ENCODE assay signal across 9 cellular contexts in the genomic region with DNA sequence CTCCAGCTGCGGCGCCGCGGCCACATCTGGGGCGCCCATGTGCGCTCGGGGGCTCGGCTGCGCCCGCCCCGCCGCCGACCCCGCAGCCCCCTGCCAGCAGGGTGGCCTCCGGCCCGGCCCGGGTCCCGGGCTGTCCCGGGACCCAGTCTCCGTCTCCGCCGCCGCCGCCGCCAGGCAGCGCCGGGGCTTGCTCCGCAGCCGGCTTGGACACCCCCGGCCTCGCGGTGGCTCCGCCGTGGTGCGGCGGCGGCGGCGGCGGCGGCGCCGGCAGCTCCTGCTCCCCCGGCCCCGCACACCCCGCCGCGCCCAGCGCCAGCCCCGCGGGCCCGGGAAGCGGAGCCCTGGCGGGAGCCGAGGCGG. TPM values are rescaled to one million over a fixed set of nuclear protein-coding genes. Genes with fewer than 3 reads are reported as not detected.
DNase-seq lines count a peak whose midpoint lies in the region; ATAC-seq and TF ChIP-seq lines count a peak whose summit lies in the region.
"Had no signal": no experiment of that assay in that cellular context is flagged by ENCODE, and none has a peak within 500 bp of the region (broad histone marks: within the 10 kb centered on the region; RNA-seq: fewer than 3 reads in every experiment).

No MANE protein-coding gene starts in this region.

- no peaks in the 10 kb centered on the region for H3K36me3 Mint-ChIP-seq in CD4-positive, alpha-beta T cell (ENCODE audit: low read depth)
- H3K36me3 Mint-ChIP-seq in T-cell: no peaks in the 10 kb centered on the region

- no peak overlapping the region for H3K27ac ChIP-seq in CD4-positive, alpha-beta T cell (ENCODE audit: low read depth, low read length)
- H3K27ac ChIP-seq in lower lobe of right lung: peak overlapping the region; percentile 69
- no peak overlapping the region for H3K27ac ChIP-seq in colonic mucosa

- no peaks in the 10 kb centered on the region for H3K9me3 Mint-ChIP-seq in CD4-positive, alpha-beta T cell
- peaks cover 0 to 3% (median 0%) of the 10 kb centered on the region in 3 donors for H3K9me3 Mint-ChIP-seq in T-cell
- H3K9me3 Mint-ChIP-seq: nephron had no signal

- peaks cover 45% of the 10 kb centered on the region for H3K27me3 Mint-ChIP-seq in CD4-positive, alpha-beta T cell
- peaks cover 21 to 34% of the 10 kb centered on the region in 2 donors for H3K27me3 Mint-ChIP-seq in T-cell

- no peak for TF ChIP-seq CTCF in CD4-positive, alpha-beta T cell (IDR thresholded peaks at IDR 0.05)
- no peak for TF ChIP-seq CTCF in lower lobe of right lung (IDR thresholded peaks at IDR 0.05)
- no peak for TF ChIP-seq CTCF in colonic mucosa (IDR thresholded peaks at IDR 0.05)

- POLR2A ChIA-PET in CD4-positive, alpha-beta T cell (lab: Charles Lee): interaction anchor here (0.9 to 2.0 kb wide), 7 partner anchors 9 to 57 kb away, joined by 3 to 13 read pairs (median 6); no protein-coding TSS in a partner anchor
- POLR2A ChIA-PET in T-cell (lab: Charles Lee): interaction anchor here in 1 of 2 donors (0.6 kb wide), 1 partner anchor 22 kb away, joined by 6 read pairs; no protein-coding TSS in a partner anchor

- H3K9ac ChIP-seq in colonic mucosa (ENCODE audit: low read depth in 2 of 2, low read length in 2 of 2): no peak overlapping the region

- no peak for DNase-seq in CD4-positive, alpha-beta T cell
- no peak for DNase-seq in H7
- peak in 2 of 34 experiments; percentile 2 to 12 for DNase-seq in T-cell
- no peak for DNase-seq in lower lobe of right lung
- DNase-seq in NCI-H446 treated with DMSO at 0.1 percent for 48 hours (lab: John Stamatoyannopoulos, UW): no peak
- no peak for DNase-seq in colonic mucosa
- DNase-seq in ecto neural progenitor cell (ENCODE audit: low spot score): no peak
- no peak for DNase-seq in medulla oblongata (ENCODE audit: extremely low spot score)

- peak overlapping the region; percentile 59 for H3K4me3 ChIP-seq in H7 (ENCODE audit: insufficient read depth, low read depth, low read length)
- H3K4me3 ChIP-seq in lower lobe of right lung: peak overlapping the region; percentile 62
- no peak overlapping the region for H3K4me3 ChIP-seq in colonic mucosa

- H3K4me1 ChIP-seq in lower lobe of right lung: peaks cover 19% of the 10 kb centered on the region
- peaks cover 7% of the 10 kb centered on the region for H3K4me1 ChIP-seq in colonic mucosa

- peaks cover 13% of the 10 kb centered on the region for H3K27me3 ChIP-seq in CD4-positive, alpha-beta T cell (ENCODE audit: control insufficient read depth, insufficient read depth, low read length)
- H3K27me3 ChIP-seq in H7 (ENCODE audit: control insufficient read depth, insufficient read depth, low read length) (peaks cover 66% of the 10 kb centered on the region), lower lobe of right lung (ENCODE audit: low read depth) (peaks cover 25% of the 10 kb centered on the region), colonic mucosa (peaks cover 38% of the 10 kb centered on the region)

- no peak for ATAC-seq in CD4-positive, alpha-beta T cell (ENCODE audit: poor library complexity)
- ATAC-seq in T-cell (replicated peaks in 1 of 4) (peak; percentile 32 to 51 (median 45)), lower lobe of right lung (no peak)

- H3K36me3 ChIP-seq in H7 (replicated peaks; ENCODE audit: control insufficient read depth, insufficient read depth, low read length): no peaks in the 10 kb centered on the region
- no peaks in the 10 kb centered on the region for H3K36me3 ChIP-seq in lower lobe of right lung
- H3K36me3 ChIP-seq in colonic mucosa: no peaks in the 10 kb centered on the region

- peaks cover 21% of the 10 kb centered on the region for H3K4me1 Mint-ChIP-seq in CD4-positive, alpha-beta T cell (ENCODE audit: low read depth)
- peaks cover 18 to 29% (median 20%) of the 10 kb centered on the region in 3 donors for H3K4me1 Mint-ChIP-seq in T-cell

- no peak overlapping the region for H3K27ac Mint-ChIP-seq in CD4-positive, alpha-beta T cell
- no peak overlapping the region for H3K27ac Mint-ChIP-seq in T-cell

- peak overlapping the region; percentile 88 for H3K4me3 Mint-ChIP-seq in CD4-positive, alpha-beta T cell
- peak overlapping the region in 1 of 3 donors; percentile 86 for H3K4me3 Mint-ChIP-seq in T-cell

- no peaks in the 10 kb centered on the region for H3K9me3 ChIP-seq in CD4-positive, alpha-beta T cell (ENCODE audit: control insufficient read depth, low read length)
- H3K9me3 ChIP-seq in lower lobe of right lung (peaks cover under 1% of the 10 kb centered on the region), colonic mucosa (no peaks in the 10 kb centered on the region)

- CTCF ChIA-PET in CD4-positive, alpha-beta T cell (lab: Charles Lee): no interaction called here
- CTCF ChIA-PET in T-cell (lab: Charles Lee): no interaction called here

- intact Hi-C loops in CD4-positive, alpha-beta T cell (cut with DNase I, micrococcal nuclease): no loop called here
- intact Hi-C loops in lower lobe of right lung (cut with DNase I) (no loop called here), colonic mucosa (cut with DNase I) (no loop called here)

RNA-seq across cellular contexts. Expression of a gene that starts 0.2 kb away (rescaled TPM):
- total RNA-seq in CD4-positive, alpha-beta T cell: 1 to 10 TPM in 1 of 2 experiments, under 1 TPM in 1; 0.87 to 1.1 TPM
- 0.63 TPM in 1 of 2 replicates, not detected in the other for total RNA-seq in H7 (2014; rRNA removed; shearing (Covaris generic))
- total RNA-seq in T-cell (1 to 10 TPM; 2.9 to 6.2 (median 4.5) TPM), lower lobe of right lung (8.4 TPM), colonic mucosa (under 1 TPM in 1 of 2 donors, not detected in 1; 0.42 TPM)

Comparison
In these comparisons a context has a peak if more than half of its experiments do, and no peak if none do; other contexts are left out.
1. ATAC-seq: peak in T-cell (4 of 4); none in CD4-positive, alpha-beta T cell (single experiment) and lower lobe of right lung (0 of 2).